ENCODE assay signal across 1 cellular context in genomic region chr20:62540504-62540903, GRCh38.
TF ChIP-seq lines count a peak whose summit lies in the region.

No MANE protein-coding gene starts in this region.

TF ChIP-seq in HCT116, 20 proteins besides CTCF, POLR2A, EP300 and RAD21:
- TF ChIP-seq, protein P1, sequence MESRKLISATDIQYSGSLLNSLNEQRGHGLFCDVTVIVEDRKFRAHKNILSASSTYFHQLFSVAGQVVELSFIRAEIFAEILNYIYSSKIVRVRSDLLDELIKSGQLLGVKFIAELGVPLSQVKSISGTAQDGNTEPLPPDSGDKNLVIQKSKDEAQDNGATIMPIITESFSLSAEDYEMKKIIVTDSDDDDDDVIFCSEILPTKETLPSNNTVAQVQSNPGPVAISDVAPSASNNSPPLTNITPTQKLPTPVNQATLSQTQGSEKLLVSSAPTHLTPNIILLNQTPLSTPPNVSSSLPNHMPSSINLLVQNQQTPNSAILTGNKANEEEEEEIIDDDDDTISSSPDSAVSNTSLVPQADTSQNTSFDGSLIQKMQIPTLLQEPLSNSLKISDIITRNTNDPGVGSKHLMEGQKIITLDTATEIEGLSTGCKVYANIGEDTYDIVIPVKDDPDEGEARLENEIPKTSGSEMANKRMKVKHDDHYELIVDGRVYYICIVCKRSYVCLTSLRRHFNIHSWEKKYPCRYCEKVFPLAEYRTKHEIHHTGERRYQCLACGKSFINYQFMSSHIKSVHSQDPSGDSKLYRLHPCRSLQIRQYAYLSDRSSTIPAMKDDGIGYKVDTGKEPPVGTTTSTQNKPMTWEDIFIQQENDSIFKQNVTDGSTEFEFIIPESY (IDR thresholded peaks at IDR 0.05; ENCODE audit: extremely low read depth, insufficient replicate concordance, low read length): no peak
- TF ChIP-seq SRF (IDR thresholded peaks at IDR 0.05; ENCODE audit: low read depth) (no peak), EZH2 (IDR thresholded peaks at IDR 0.05) (no peak), EGR1 (IDR thresholded peaks at IDR 0.05; ENCODE audit: low read depth) (no peak), CBX3 (IDR thresholded peaks at IDR 0.05; ENCODE audit: low read depth) (no peak), SIN3A (IDR thresholded peaks at IDR 0.05; ENCODE audit: low read depth) (no peak), TCF7L2 (IDR thresholded peaks at IDR 0.05; ENCODE audit: borderline replicate concordance, extremely low read depth, insufficient read depth, insufficient read length) (no peak), JUND (IDR thresholded peaks at IDR 0.05) (no peak), ZNF274 (IDR thresholded peaks at IDR 0.05; ENCODE audit: low read depth, low read length) (no peak), YY1 (IDR thresholded peaks at IDR 0.05; ENCODE audit: extremely low read depth, insufficient replicate concordance, low read depth, low read length) (no peak), FOSL1 (IDR thresholded peaks at IDR 0.05; ENCODE audit: low read depth) (no peak), CEBPB (IDR thresholded peaks at IDR 0.05; ENCODE audit: low read depth) (no peak), ELF1 (IDR thresholded peaks at IDR 0.05; ENCODE audit: borderline replicate concordance, low read depth) (no peak), ZFX (IDR thresholded peaks at IDR 0.05) (no peak), POLR2AphosphoS5 (IDR thresholded peaks at IDR 0.05; ENCODE audit: low read depth, low read length) (no peak), EZH2phosphoT487 (IDR thresholded peaks at IDR 0.05; ENCODE audit: borderline replicate concordance) (no peak)
- TF ChIP-seq, protein P2, sequence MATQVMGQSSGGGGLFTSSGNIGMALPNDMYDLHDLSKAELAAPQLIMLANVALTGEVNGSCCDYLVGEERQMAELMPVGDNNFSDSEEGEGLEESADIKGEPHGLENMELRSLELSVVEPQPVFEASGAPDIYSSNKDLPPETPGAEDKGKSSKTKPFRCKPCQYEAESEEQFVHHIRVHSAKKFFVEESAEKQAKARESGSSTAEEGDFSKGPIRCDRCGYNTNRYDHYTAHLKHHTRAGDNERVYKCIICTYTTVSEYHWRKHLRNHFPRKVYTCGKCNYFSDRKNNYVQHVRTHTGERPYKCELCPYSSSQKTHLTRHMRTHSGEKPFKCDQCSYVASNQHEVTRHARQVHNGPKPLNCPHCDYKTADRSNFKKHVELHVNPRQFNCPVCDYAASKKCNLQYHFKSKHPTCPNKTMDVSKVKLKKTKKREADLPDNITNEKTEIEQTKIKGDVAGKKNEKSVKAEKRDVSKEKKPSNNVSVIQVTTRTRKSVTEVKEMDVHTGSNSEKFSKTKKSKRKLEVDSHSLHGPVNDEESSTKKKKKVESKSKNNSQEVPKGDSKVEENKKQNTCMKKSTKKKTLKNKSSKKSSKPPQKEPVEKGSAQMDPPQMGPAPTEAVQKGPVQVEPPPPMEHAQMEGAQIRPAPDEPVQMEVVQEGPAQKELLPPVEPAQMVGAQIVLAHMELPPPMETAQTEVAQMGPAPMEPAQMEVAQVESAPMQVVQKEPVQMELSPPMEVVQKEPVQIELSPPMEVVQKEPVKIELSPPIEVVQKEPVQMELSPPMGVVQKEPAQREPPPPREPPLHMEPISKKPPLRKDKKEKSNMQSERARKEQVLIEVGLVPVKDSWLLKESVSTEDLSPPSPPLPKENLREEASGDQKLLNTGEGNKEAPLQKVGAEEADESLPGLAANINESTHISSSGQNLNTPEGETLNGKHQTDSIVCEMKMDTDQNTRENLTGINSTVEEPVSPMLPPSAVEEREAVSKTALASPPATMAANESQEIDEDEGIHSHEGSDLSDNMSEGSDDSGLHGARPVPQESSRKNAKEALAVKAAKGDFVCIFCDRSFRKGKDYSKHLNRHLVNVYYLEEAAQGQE (IDR thresholded peaks at IDR 0.05; ENCODE audit: low read depth): no peak
- TF ChIP-seq, protein P3, sequence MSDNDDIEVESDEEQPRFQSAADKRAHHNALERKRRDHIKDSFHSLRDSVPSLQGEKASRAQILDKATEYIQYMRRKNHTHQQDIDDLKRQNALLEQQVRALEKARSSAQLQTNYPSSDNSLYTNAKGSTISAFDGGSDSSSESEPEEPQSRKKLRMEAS (IDR thresholded peaks at IDR 0.05): no peak
